Comparison of ENCODE assay signal across 1 cellular context in the genomic region with DNA sequence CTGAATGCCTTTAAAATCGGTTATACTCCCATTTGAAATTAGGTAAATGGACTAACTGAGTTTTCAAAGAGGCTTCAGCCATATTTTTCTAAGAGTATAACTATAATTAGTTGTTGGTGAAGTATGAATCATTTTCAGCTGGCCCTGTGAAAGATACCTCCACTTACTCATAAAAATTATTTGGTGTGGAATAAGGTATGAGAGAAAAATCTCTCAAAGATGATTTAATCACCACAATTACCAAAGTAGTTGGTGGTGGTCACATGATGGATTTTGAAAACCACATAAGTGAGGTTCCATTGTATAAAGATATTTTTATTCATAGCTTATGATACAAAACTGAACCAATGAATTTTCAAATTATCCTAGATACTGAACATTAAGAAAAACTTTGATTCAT.
A peak's percentile ranks its signal among the peaks of the same experiment; 100 is the strongest.
TF ChIP-seq lines count a peak whose summit lies in the region.

No MANE protein-coding gene starts in this region.

TF ChIP-seq in GM12878, 131 proteins besides CTCF, POLR2A, EP300 and RAD21:
- TF ChIP-seq RUNX3 (IDR thresholded peaks at IDR 0.05; ENCODE audit: low read length), result peak; percentile 5; the same call in 1 of the 2 replicates
- no peak for TF ChIP-seq SMAD5 (IDR thresholded peaks at IDR 0.05; ENCODE audit: low read depth)
